ENCODE assay signal across 24 cellular contexts in genomic region chr4:105989411-105990242, GRCh38.
DNase-seq lines count a peak whose midpoint lies in the region; ATAC-seq, FAIRE-seq and TF ChIP-seq lines count a peak whose summit lies in the region.
"Had no signal": no experiment of that assay in that cellular context is flagged by ENCODE, and none has a peak within 500 bp of the region (broad histone marks: within the 10 kb centered on the region; RNA-seq: fewer than 3 reads in every experiment).

No MANE protein-coding gene starts in this region.

- no peaks in the 10 kb centered on the region for H3K27me3 ChIP-seq in left ventricle myocardium inferior (ENCODE audit: low read depth)
- H3K27me3 ChIP-seq in endothelial cell of umbilical vein (ENCODE audit: control insufficient read depth in 2 of 2, insufficient read depth in 2 of 2, low read length in 2 of 2), result no peaks in the 10 kb centered on the region
- no peaks in the 10 kb centered on the region for H3K27me3 ChIP-seq in Peyer's patch

- peaks cover 33% of the 10 kb centered on the region for H3K4me1 ChIP-seq in left ventricle myocardium inferior
- peaks cover 27% of the 10 kb centered on the region for H3K4me1 ChIP-seq in endothelial cell of umbilical vein (ENCODE audit: control insufficient read depth, extremely low read depth, insufficient read depth, low read length)
- no peaks in the 10 kb centered on the region for H3K4me1 ChIP-seq in Peyer's patch
- H3K4me1 ChIP-seq: A549 had no signal

- CTCF ChIA-PET in endothelial cell of umbilical vein (lab: Charles Lee), result no interaction called here

- H3K79me2 ChIP-seq in endothelial cell of umbilical vein (ENCODE audit: control insufficient read depth, insufficient read depth, low read length), result no peaks in the 10 kb centered on the region

- peak overlapping the region; percentile 71 for H2AFZ ChIP-seq in endothelial cell of umbilical vein (ENCODE audit: low read depth, low read length)

- ATAC-seq in HG03457 (IDR thresholded peaks at IDR 0.05; ENCODE audit: unreplicated experiment), result no peak
- ATAC-seq in HG02623 (IDR thresholded peaks at IDR 0.05; ENCODE audit: unreplicated experiment), result no peak
- ATAC-seq: A549; activated naive CD8-positive, alpha-beta T cell treated with anti-CD3 and anti-CD28 coated beads, Interleukin-2, amount 50 U/mL, for 24 hours; natural killer cell treated with Interleukin-12 subunit alpha and Interleukin-12 subunit beta and Interleukin-15 and Interleukin-18, amount 100 ng/mL, for 72 hours; stimulated activated naive CD8-positive, alpha-beta T cell treated with anti-CD3 and anti-CD28 coated beads, Interleukin-15, amount 100 ng/mL, for 72 hours; WTC11 had no signal

- H3K9me1 ChIP-seq in endothelial cell of umbilical vein (replicated peaks; ENCODE audit: control insufficient read depth, extremely low read depth, insufficient read depth, low read length), result no peaks in the 10 kb centered on the region

- H3K4me3 ChIP-seq in left ventricle myocardium inferior (no peak overlapping the region), endothelial cell of umbilical vein (replicated peaks in 1 of 3; ENCODE audit: insufficient read depth in 1 of 3, low read depth in 1 of 3, low read length in 3 of 3) (no peak overlapping the region), Peyer's patch (no peak overlapping the region)
- H3K4me3 ChIP-seq: A549 had no signal

- in situ Hi-C loops in GM13977 (cut with MboI; ENCODE audit: low pct_unique_long_range_greater_than_20kb, low sequenced_read_pairs, unreplicated experiment), result no loop called here

- peak overlapping the region; percentile 35 for H3K9ac ChIP-seq in endothelial cell of umbilical vein (replicated peaks; ENCODE audit: extremely low read depth, insufficient read depth, low read length)

- H3K27ac ChIP-seq in left ventricle myocardium inferior (replicated peaks), result peak overlapping the region; percentile 76
- peak overlapping the region; percentile 80 for H3K27ac ChIP-seq in endothelial cell of umbilical vein (ENCODE audit: insufficient read depth, low read depth, low read length)
- H3K27ac ChIP-seq in Peyer's patch, result no peak overlapping the region
- H3K27ac ChIP-seq: A549, HL-60 had no signal

- TF ChIP-seq POLR2A in endothelial cell of umbilical vein (IDR thresholded peaks at IDR 0.05; ENCODE audit: low read depth, low read length), result no peak
- TF ChIP-seq POLR2A in Peyer's patch (IDR thresholded peaks at IDR 0.05), result no peak

- H4K20me1 ChIP-seq in endothelial cell of umbilical vein (replicated peaks; ENCODE audit: control insufficient read depth, extremely low read depth, insufficient read depth, low read length), result no peaks in the 10 kb centered on the region

- no peak for FAIRE-seq in endothelial cell of umbilical vein (lab: Jason Lieb, UNC)
- FAIRE-seq: A549, GM18507 had no signal

- peaks cover 4% of the 10 kb centered on the region for H3K9me3 ChIP-seq in left ventricle myocardium inferior (replicated peaks)
- H3K9me3 ChIP-seq in endothelial cell of umbilical vein (replicated peaks; ENCODE audit: control insufficient read depth, insufficient read depth, low read length), result no peaks in the 10 kb centered on the region
- no peaks in the 10 kb centered on the region for H3K9me3 ChIP-seq in Peyer's patch
- H3K9me3 ChIP-seq: A549 had no signal

- TF ChIP-seq CTCF in left ventricle myocardium inferior (IDR thresholded peaks at IDR 0.05; ENCODE audit: borderline replicate concordance) (no peak), endothelial cell of umbilical vein (IDR thresholded peaks at IDR 0.05; ENCODE audit: extremely low read depth in 1 of 2, insufficient read depth in 1 of 2, low read depth in 1 of 2, low read length in 2 of 2) (no peak), Peyer's patch (IDR thresholded peaks at IDR 0.05) (no peak), GM13977 (IDR thresholded peaks at IDR 0.05; ENCODE audit: extremely low read depth, insufficient read depth, missing control alignments) (no peak)

- DNase-seq in left ventricle myocardium inferior (no peak), cardiac septum (ENCODE audit: low spot score) (no peak), endothelial cell of umbilical vein (ENCODE audit: low read depth, low spot score) (peak; percentile 75), pulmonary artery endothelial cell (ENCODE audit: low read depth, low spot score) (peak; percentile 41), Peyer's patch (no peak), GM13977 (ENCODE audit: low spot score) (no peak)
- DNase-seq: activated CD4-positive, alpha-beta T cell treated with anti-CD3 and anti-CD28 coated beads, Interleukin-2, amount 50 U/mL, for 4 hours; activated CD8-positive, alpha-beta memory T cell treated with anti-CD3 and anti-CD28 coated beads, Interleukin-2, amount 50 U/mL, for 48 hours; activated effector memory CD4-positive, alpha-beta T cell treated with Interleukin-2 at 50 U/mL for 16 hours; activated naive CD8-positive, alpha-beta T cell treated with anti-CD3 and anti-CD28 coated beads, Interleukin-2, amount 50 U/mL, for 24 hours; hippocampal formation; NCI-H146; NCI-H2171 treated with DMSO at 0.1 percent for 48 hours; NCI-H748 treated with DMSO at 0.1 percent for 48 hours; SIG-M5; stimulated activated CD4-positive, alpha-beta T cell treated with anti-CD3 and anti-CD28 coated beads, Interleukin-4, amount 100 ng/mL, for 4 hours; stimulated activated naive CD8-positive, alpha-beta T cell treated with anti-CD3 and anti-CD28 coated beads, Interleukin-15, amount 100 ng/mL, for 72 hours had no signal

- TSS peak; percentile 47 for BruUV-seq in endothelial cell of umbilical vein (replicated peaks; lab: Mats Ljungman, UMichigan)

- POLR2A ChIA-PET in endothelial cell of umbilical vein (lab: Charles Lee), result no interaction called here

- dilution Hi-C loops in endothelial cell of umbilical vein (cut with MboI; ENCODE audit: extremely low pct_ligation_motif_present, low sequenced_read_pairs), result no loop called here

- H3K36me3 ChIP-seq in left ventricle myocardium inferior (no peaks in the 10 kb centered on the region), endothelial cell of umbilical vein (ENCODE audit: control insufficient read depth in 2 of 2, extremely low read depth in 1 of 2, insufficient read depth in 2 of 2, low read length in 2 of 2) (no peaks in the 10 kb centered on the region), Peyer's patch (no peaks in the 10 kb centered on the region)

- H3K4me2 ChIP-seq in endothelial cell of umbilical vein (ENCODE audit: insufficient read depth, low read length), result peak overlapping the region; percentile 50
- H3K4me2 ChIP-seq: A549 had no signal

- intact Hi-C loops in left ventricle myocardium inferior (cut with micrococcal nuclease), result no loop called here
- intact Hi-C loops in cardiac septum (cut with DNase I), result no loop called here
- intact Hi-C loops in endothelial cell of umbilical vein (cut with micrococcal nuclease), result loop anchor here (1.0 to 10.0 kb wide), 3 partner anchors 10 to 285 kb away; partner anchors contain the start of genes GSTCD and INTS12

TF ChIP-seq in endothelial cell of umbilical vein, 7 proteins besides CTCF, POLR2A, EP300 and RAD21:
- TF ChIP-seq, protein P1, sequence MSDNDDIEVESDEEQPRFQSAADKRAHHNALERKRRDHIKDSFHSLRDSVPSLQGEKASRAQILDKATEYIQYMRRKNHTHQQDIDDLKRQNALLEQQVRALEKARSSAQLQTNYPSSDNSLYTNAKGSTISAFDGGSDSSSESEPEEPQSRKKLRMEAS (IDR thresholded peaks at IDR 0.05; ENCODE audit: insufficient read depth, insufficient read length), result no peak
- peak; percentile 59 for TF ChIP-seq JUN (IDR thresholded peaks at IDR 0.05; ENCODE audit: borderline replicate concordance, insufficient read depth, insufficient read length, low read depth)
- TF ChIP-seq GATA2 (IDR thresholded peaks at IDR 0.05; ENCODE audit: insufficient read depth, insufficient read length, low read depth, low read length), result no peak
- TF ChIP-seq FOS (IDR thresholded peaks at IDR 0.05; ENCODE audit: borderline replicate concordance, insufficient read depth, low read length), result no peak
- TF ChIP-seq EZH2 (IDR thresholded peaks at IDR 0.05; ENCODE audit: borderline replicate concordance, low read depth, low read length, severe bottlenecking), result no peak
TF ChIP-seq in endothelial cell of umbilical vein: peak in this region for 1.

Comparison
In these comparisons a context has a peak if more than half of its experiments do, and no peak if none do; other contexts are left out.
1. DNase-seq: peak in endothelial cell of umbilical vein (single experiment) and pulmonary artery endothelial cell (single experiment); none in left ventricle myocardium inferior (single experiment), cardiac septum (single experiment), Peyer's patch (0 of 3) and GM13977 (single experiment).
2. H3K27ac ChIP-seq: peak in left ventricle myocardium inferior (single experiment) and endothelial cell of umbilical vein (single experiment); none in Peyer's patch (0 of 4).